In the genomic region with DNA sequence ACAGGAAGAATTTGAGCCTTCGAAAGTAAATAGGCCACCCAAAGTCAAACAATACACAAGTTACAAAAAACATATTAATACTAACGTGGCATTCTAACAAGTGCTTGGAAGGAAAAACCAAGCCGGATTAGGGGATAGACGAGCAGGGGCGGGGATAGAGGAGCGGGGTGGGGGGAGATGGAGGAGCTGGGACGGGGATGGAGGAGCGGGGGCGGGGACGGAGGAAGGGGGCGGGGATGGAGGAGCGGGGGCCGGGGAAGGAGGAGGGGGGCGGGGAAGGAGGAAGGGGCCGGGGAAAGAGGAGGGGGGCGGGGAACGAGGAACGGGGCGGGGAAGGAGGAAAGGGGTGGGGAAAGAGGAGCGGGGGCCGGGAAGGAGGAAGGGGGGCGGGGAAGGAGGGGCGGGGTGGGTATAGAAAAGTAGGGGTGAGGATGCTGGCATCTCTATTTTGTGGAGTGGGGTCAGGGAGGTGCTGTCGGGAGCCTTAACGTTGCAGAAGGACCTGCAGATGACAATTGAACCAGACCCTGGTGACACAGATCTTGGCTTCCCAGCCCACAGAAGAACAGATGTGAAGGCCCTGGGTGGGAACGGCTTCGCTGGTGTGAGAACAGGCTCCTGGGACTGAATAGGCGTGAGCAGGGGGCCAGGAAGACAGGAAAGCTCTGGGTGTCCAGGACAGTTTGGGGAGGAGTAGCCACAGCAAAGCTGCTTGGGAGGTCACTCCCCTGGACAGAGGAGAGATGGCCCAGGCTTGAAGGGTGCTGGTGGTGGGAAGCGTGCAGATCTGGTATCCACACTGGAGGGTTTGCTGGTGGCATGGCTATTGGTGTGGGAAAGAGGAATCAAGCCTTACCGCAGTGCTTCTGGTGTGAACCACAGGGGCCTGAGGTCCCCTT, we compare ENCODE assay signal across 1 cellular context.
TF ChIP-seq lines count a peak whose summit lies in the region.

No MANE protein-coding gene starts in this region.

TF ChIP-seq in K562, 482 proteins besides CTCF, POLR2A, EP300 and RAD21:
- TF ChIP-seq SMAD4 (CRISPR knock-in tag; conservative IDR thresholded peaks at IDR 0.05) (no peak), CBX8 (IDR thresholded peaks at IDR 0.05; ENCODE audit: borderline replicate concordance, extremely low read depth, low read depth, low read length, poor library complexity, severe bottlenecking) (no peak)
